ENCODE assay signal across 8 cellular contexts in the genomic region with DNA sequence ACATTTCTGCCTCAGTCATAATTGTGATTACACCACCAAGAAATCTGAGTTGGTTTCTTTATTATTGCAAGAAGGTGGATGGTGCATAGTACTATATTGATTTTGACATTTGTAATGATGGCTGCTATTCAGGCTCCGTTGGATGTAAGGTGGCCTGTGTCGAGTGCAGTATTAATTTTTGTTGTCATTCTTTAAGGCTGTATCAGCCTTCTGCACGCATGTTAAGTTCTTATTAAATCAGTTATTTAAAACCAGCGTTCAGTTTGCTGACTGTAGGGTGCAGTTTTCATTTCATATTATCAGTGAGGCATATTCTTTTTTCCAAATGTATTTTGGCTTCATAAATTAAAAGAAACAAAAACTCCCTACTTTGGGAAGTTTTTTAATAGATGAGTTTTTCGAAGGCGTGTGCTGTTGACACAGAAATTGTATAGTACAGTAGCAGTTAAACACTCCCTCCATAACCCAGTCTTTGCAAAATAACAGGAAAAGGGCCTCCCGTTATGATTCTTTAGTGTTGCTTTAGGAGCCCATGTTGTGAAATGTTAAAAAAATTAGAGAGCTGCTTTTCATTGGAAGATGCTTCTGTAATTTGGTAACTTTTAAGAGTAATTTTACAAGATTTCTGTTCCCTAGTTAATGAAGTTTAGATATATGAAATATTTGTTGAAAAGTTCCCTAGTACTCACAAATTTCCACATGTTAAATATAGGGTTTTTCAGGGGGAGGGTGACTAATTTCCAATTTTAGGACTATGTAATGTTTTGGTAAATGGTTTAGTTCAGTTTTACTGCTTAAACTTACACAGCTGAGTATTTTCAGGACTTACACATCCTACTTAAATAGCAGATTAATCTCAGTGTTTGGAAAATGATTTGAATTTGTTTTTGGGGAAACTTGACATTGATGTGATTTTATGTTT. TPM values are rescaled to one million over a fixed set of nuclear protein-coding genes. Genes with fewer than 3 reads are reported as not detected.
A peak's percentile ranks its signal among the peaks of the same experiment; 100 is the strongest.
DNase-seq lines count a peak whose midpoint lies in the region; ATAC-seq and TF ChIP-seq lines count a peak whose summit lies in the region.

No MANE protein-coding gene starts in this region.

- peak overlapping the region; percentile 98 for H3K4me3 ChIP-seq in AG04450 (ENCODE audit: low read depth, low read length)
- peak overlapping the region; percentile 77 for H3K4me3 ChIP-seq in HUES6 (ENCODE audit: low read depth, low read length)
- peak overlapping the region; percentile 79 to 94 (median 90) for H3K4me3 ChIP-seq in mammary epithelial cell (replicated peaks in 1 of 3; ENCODE audit: insufficient read depth in 1 of 3, low read depth in 2 of 3, low read length in 3 of 3)
- peak overlapping the region; percentile 82 to 99 for H3K4me3 ChIP-seq in muscle layer of colon (ENCODE audit: low read depth in 1 of 2, low read length in 2 of 2)

- POLR2A ChIA-PET in AG04450 (lab: Yijun Ruan, JAX) = interaction anchor here (1.0 kb wide), 1 partner anchor 71 kb away, joined by 4 read pairs; no protein-coding TSS in a partner anchor

- intact Hi-C loops in mammary epithelial cell (cut with micrococcal nuclease) = loop anchor here (2.0 kb wide), 2 partner anchors 62 to 120 kb away; partner anchors contain the start of gene KIF14

- H3K79me2 ChIP-seq in mammary epithelial cell (ENCODE audit: insufficient read depth, low read length) = peaks cover 67% of the 10 kb centered on the region

- DNase-seq in AG04450 (ENCODE audit: low read depth, low spot score) (no peak), mammary epithelial cell (no peak), amniotic stem cell (lab: John Stamatoyannopoulos, UW) (no peak), D341Med (ENCODE audit: low spot score) (no peak), DMS53 (lab: John Stamatoyannopoulos, UW) (no peak)

- TF ChIP-seq CTCF in AG04450 (IDR thresholded peaks at IDR 0.05; ENCODE audit: low read depth, low read length) (no peak), mammary epithelial cell (conservative IDR thresholded peaks at IDR 0.05 in 1 of 2, IDR thresholded peaks at IDR 0.05 in 1 of 2; ENCODE audit: extremely low read depth in 1 of 2, insufficient read depth in 1 of 2, low read depth in 1 of 2, low read length in 2 of 2) (no peak)

- 2% methylated on average over 7 of the region's 7 CpGs for WGBS in mammary epithelial cell (ENCODE audit: low coverage, missing lambda C conversion rate)

- no peaks in the 10 kb centered on the region; the same call in 1 of the 2 replicates for H3K9me3 ChIP-seq in AG04450 (ENCODE audit: control insufficient read depth, insufficient read depth, low read length)
- H3K9me3 ChIP-seq in HUES6 (ENCODE audit: control insufficient read depth, insufficient read depth, low read depth, low read length) = no peaks in the 10 kb centered on the region
- no peaks in the 10 kb centered on the region for H3K9me3 ChIP-seq in mammary epithelial cell (replicated peaks; ENCODE audit: insufficient read depth, low read length)
- H3K9me3 ChIP-seq in muscle layer of colon (ENCODE audit: low read length) = no peaks in the 10 kb centered on the region

- H3K9ac ChIP-seq in HUES6 (ENCODE audit: low read length) = peak overlapping the region; percentile 81
- H3K9ac ChIP-seq in mammary epithelial cell (ENCODE audit: insufficient read depth, low read length) = peak overlapping the region; percentile 96
- H3K9ac ChIP-seq in muscle layer of colon (ENCODE audit: low read length) = peak overlapping the region; percentile 85

- H3K27me3 ChIP-seq in AG04450 (ENCODE audit: control insufficient read depth, insufficient read depth, low read length) (no peaks in the 10 kb centered on the region), HUES6 (ENCODE audit: control insufficient read depth, insufficient read depth, low read length) (peaks cover 4% of the 10 kb centered on the region; the same call in 1 of the 2 replicates), mammary epithelial cell (ENCODE audit: insufficient read depth, low read length) (no peaks in the 10 kb centered on the region), muscle layer of colon (ENCODE audit: control insufficient read depth in 1 of 2, insufficient read depth in 2 of 2, low read length in 2 of 2) (no peaks in the 10 kb centered on the region)

- BruUV-seq in mammary epithelial cell (replicated peaks; lab: Mats Ljungman, UMichigan) = TSS peak; percentile 26

- H3K36me3 ChIP-seq in HUES6 (ENCODE audit: control insufficient read depth, insufficient read depth, low read length) = 0 out of 2 replicates have a peak, but pooled peaks cover 4% of the 10 kb centered on the region
- H3K36me3 ChIP-seq in mammary epithelial cell (ENCODE audit: insufficient read depth, low read length) = no peaks in the 10 kb centered on the region
- no peaks in the 10 kb centered on the region for H3K36me3 ChIP-seq in muscle layer of colon (ENCODE audit: insufficient read depth, low read length)

- peaks cover 8% of the 10 kb centered on the region for H4K20me1 ChIP-seq in mammary epithelial cell (ENCODE audit: insufficient read depth, low read length)

- CTCF ChIA-PET in AG04450 (lab: Charles Lee) = interaction anchor here (0.7 kb wide), 1 partner anchor 97 kb away, joined by 3 read pairs; no protein-coding TSS in a partner anchor
- CTCF ChIA-PET in mammary epithelial cell (lab: Charles Lee; ENCODE audit: low non-redundant PET) = no interaction called here

- H3K4me2 ChIP-seq in mammary epithelial cell (ENCODE audit: insufficient read depth, low read depth, low read length) = peak overlapping the region; percentile 89

- dilution Hi-C loops in mammary epithelial cell (cut with HindIII; ENCODE audit: low sequenced_read_pairs) = no loop called here

- peaks cover 17% of the 10 kb centered on the region for H3K4me1 ChIP-seq in HUES6 (ENCODE audit: control insufficient read depth, insufficient read depth, low read length)
- H3K4me1 ChIP-seq in mammary epithelial cell (ENCODE audit: insufficient read depth, low read length) = peaks cover 12% of the 10 kb centered on the region
- peaks cover 39% of the 10 kb centered on the region for H3K4me1 ChIP-seq in muscle layer of colon (ENCODE audit: insufficient read depth, low read length)

- in situ Hi-C loops in mammary epithelial cell (cut with MboI; ENCODE audit: low sequenced_read_pairs in 2 of 2) = no loop called here

- ATAC-seq in GM21576 (IDR thresholded peaks at IDR 0.05; ENCODE audit: unreplicated experiment) = no peak

- H3K27ac ChIP-seq in AG04450 (ENCODE audit: low read depth, low read length) = no peak overlapping the region
- H3K27ac ChIP-seq in HUES6 (ENCODE audit: low read depth, low read length) = no peak overlapping the region
- H3K27ac ChIP-seq in mammary epithelial cell (ENCODE audit: insufficient read depth, low read depth, low read length) = peak overlapping the region; percentile 88
- H3K27ac ChIP-seq in muscle layer of colon (ENCODE audit: low read depth, low read length) = peak overlapping the region; percentile 97

- H2AFZ ChIP-seq in mammary epithelial cell (ENCODE audit: low read depth, low read length) = peak overlapping the region; percentile 24

RNA-seq across cellular contexts. Expression of gene CAMSAP2, which starts 1.9 kb away (rescaled TPM):
- 18.0 and 24.2 TPM in 2 replicates for polyA plus RNA-seq in AG04450 (2011; rRNA removed)
- polyA minus RNA-seq in AG04450 (2011; rRNA and poly(A)+ RNA removed) = 18.0 and 42.5 TPM in 2 replicates
- 100 to 1,000 TPM in 1 of 2 donors, 10 to 100 TPM in 1; 79.7 to 118 TPM for total RNA-seq in mammary epithelial cell
- polyA plus RNA-seq in mammary epithelial cell = 17.9 TPM
- polyA minus RNA-seq in mammary epithelial cell = 107 TPM

Comparison
In these comparisons a context has a peak if more than half of its experiments do, and no peak if none do; other contexts are left out.
1. H3K27ac ChIP-seq: peak in mammary epithelial cell (single experiment) and muscle layer of colon (single experiment); none in AG04450 (single experiment) and HUES6 (single experiment).
2. Peak in every context shown above with its lines, with median percentiles within 50 percentile points of each other: H3K4me3 ChIP-seq and H3K9ac ChIP-seq.